20 cellular contexts compared by ENCODE assay signal in the genomic region with DNA sequence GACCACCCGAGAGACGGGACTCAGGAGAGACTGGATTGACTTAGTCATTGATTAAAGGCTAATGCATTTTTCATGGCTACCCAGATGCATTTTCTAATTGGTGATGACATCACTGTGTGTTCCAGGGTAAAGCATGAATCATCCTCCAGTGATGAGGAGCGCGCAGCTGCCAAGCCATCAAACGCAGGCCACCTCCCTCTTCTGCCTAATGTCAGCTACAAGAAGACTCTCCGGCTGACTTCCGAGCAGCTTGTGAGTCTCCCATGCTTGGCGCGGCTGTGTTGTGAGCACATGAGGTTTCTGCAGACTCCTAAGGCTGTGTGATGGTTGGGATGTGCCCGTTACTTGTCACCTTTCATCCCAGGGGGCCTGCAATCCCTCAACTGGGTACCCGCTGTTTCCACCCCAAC. TPM values are rescaled to one million over a fixed set of nuclear protein-coding genes. Genes with fewer than 3 reads are reported as not detected.
DNase-seq lines count a peak whose midpoint lies in the region; ATAC-seq, FAIRE-seq and TF ChIP-seq lines count a peak whose summit lies in the region.
"Had no signal": no experiment of that assay in that cellular context is flagged by ENCODE, and none has a peak within 500 bp of the region (broad histone marks: within the 10 kb centered on the region; RNA-seq: fewer than 3 reads in every experiment).

No MANE protein-coding gene starts in this region.

- H3K4me3 ChIP-seq in HEK293 (ENCODE audit: low read depth, low read length) (no peak overlapping the region), astrocyte (ENCODE audit: insufficient read depth, low read depth, low read length) (no peak overlapping the region), fibroblast of the aortic adventitia (ENCODE audit: low read depth, low read length) (no peak overlapping the region)
- H3K4me3 ChIP-seq: BLaER1 treated with 17β-estradiol and CSF1 and Interleukin-3, amounts not matched to agents 10 nM and 100 nM; PC-9; upper lobe of left lung had no signal

- H3K4me1 Mint-ChIP-seq in astrocyte (ENCODE audit: low read depth, unreplicated experiment), result no peaks in the 10 kb centered on the region
- H3K4me1 Mint-ChIP-seq in MCF 10A (ENCODE audit: insufficient read depth, unreplicated experiment), result no peaks in the 10 kb centered on the region
- H3K4me1 Mint-ChIP-seq in activated naive CD8-positive, alpha-beta T cell treated with anti-CD3 and anti-CD28 coated beads, Interleukin-2, amount 50 U/mL, for 24 hours, result peaks cover 23% of the 10 kb centered on the region
- H3K4me1 Mint-ChIP-seq: stimulated activated naive B cell treated with anti-CD40 and anti-IgM and Interleukin-4, amounts not matched to agents 10 μg/mL and 1 μg/mL and 100 μg/mL, for 72 hours had no signal

- POLR2A ChIA-PET in HEK293 (lab: Yijun Ruan, JAX), result no interaction called here
- POLR2A ChIA-PET in MCF 10A (lab: Yijun Ruan, JAX), result interaction anchor here (1.2 kb wide), 1 partner anchor 22 kb away, joined by 3 read pairs; no protein-coding TSS in a partner anchor

- intact Hi-C loops in sciatic nerve (cut with DNase I), result no loop called here
- intact Hi-C loops in MCF 10A (cut with micrococcal nuclease), result no loop called here

- H3K9ac ChIP-seq in astrocyte (ENCODE audit: low read length), result no peak overlapping the region
- H3K9ac ChIP-seq: BLaER1 treated with 17β-estradiol and CSF1 and Interleukin-3, amounts not matched to agents 10 nM and 100 nM; parathyroid adenoma had no signal

- H3K27me3 Mint-ChIP-seq in astrocyte (ENCODE audit: low read depth, unreplicated experiment) (no peaks in the 10 kb centered on the region), MCF 10A (ENCODE audit: insufficient read depth, unreplicated experiment) (no peaks in the 10 kb centered on the region)
- no peaks in the 10 kb centered on the region for H3K27me3 Mint-ChIP-seq in activated naive CD8-positive, alpha-beta T cell treated with anti-CD3 and anti-CD28 coated beads, Interleukin-2, amount 50 U/mL, for 24 hours
- H3K27me3 Mint-ChIP-seq: activated CD8-positive, alpha-beta T cell treated with anti-CD3 and anti-CD28 coated beads for 36 hours; dendritic cell treated with granulocyte-macrophage colony-stimulating factor and Interleukin-4, amounts not matched to agents 40 ng/mL and 50 ng/mL, for 4 days; stimulated activated naive B cell treated with anti-CD40 and anti-IgM and Interleukin-4, amounts not matched to agents 10 μg/mL and 1 μg/mL and 100 μg/mL, for 72 hours had no signal

- H3K27ac ChIP-seq in HEK293 (ENCODE audit: extremely low read depth, low read depth, low read length) (no peak overlapping the region), astrocyte (ENCODE audit: low read depth, low read length) (no peak overlapping the region)
- H3K27ac ChIP-seq: BLaER1 treated with 17β-estradiol and CSF1 and Interleukin-3, amounts not matched to agents 10 nM and 100 nM; parathyroid adenoma; PC-9; upper lobe of left lung had no signal

- H3K36me3 ChIP-seq in HEK293 (ENCODE audit: control insufficient read depth in 2 of 2, insufficient read depth in 1 of 2, low read length in 2 of 2) (peaks cover 18 to 80% of the 10 kb centered on the region in 2 experiments; a peak in 2 of 3 replicates), astrocyte (ENCODE audit: insufficient read depth, low read length) (peaks cover 48% of the 10 kb centered on the region)

- no peak overlapping the region for H3K27ac Mint-ChIP-seq in astrocyte (ENCODE audit: unreplicated experiment)
- no peak overlapping the region for H3K27ac Mint-ChIP-seq in MCF 10A (ENCODE audit: low read depth, unreplicated experiment)
- no peak overlapping the region for H3K27ac Mint-ChIP-seq in activated naive CD8-positive, alpha-beta T cell treated with anti-CD3 and anti-CD28 coated beads, Interleukin-2, amount 50 U/mL, for 24 hours
- H3K27ac Mint-ChIP-seq: activated CD8-positive, alpha-beta T cell treated with anti-CD3 and anti-CD28 coated beads for 36 hours; activated T-helper 2 cell treated with anti-CD3 and anti-CD28 coated beads, Interferon-gamma antibody, Interleukin-2, Interleukin-4, amounts not matched to agents 10 μg/mL and 5 μg/mL and 100 μg/mL, durations not matched to agents 14 hours and 24 hours and 36 hours; dendritic cell treated with granulocyte-macrophage colony-stimulating factor and Interleukin-4, amounts not matched to agents 40 ng/mL and 50 ng/mL, for 4 days had no signal

- H3K79me2 ChIP-seq in astrocyte (ENCODE audit: insufficient read depth, low read length), result no peaks in the 10 kb centered on the region

- no TSS peak for BruUV-seq in MCF 10A (replicated peaks; lab: Mats Ljungman, UMichigan)

- ATAC-seq in sciatic nerve, result no peak
- no peak for ATAC-seq in activated naive CD8-positive, alpha-beta T cell treated with anti-CD3 and anti-CD28 coated beads, Interleukin-2, amount 50 U/mL, for 24 hours
- ATAC-seq: activated CD8-positive, alpha-beta T cell treated with anti-CD3 and anti-CD28 coated beads for 36 hours; left colon; stimulated activated naive B cell treated with anti-CD40 and anti-IgM and Interleukin-4, amounts not matched to agents 10 μg/mL and 1 μg/mL and 100 μg/mL, for 72 hours had no signal

- TF ChIP-seq CTCF in HEK293 (tag by site-specific recombination; IDR thresholded peaks at IDR 0.05), result no peak
- no peak for TF ChIP-seq CTCF in astrocyte (IDR thresholded peaks at IDR 0.05; ENCODE audit: insufficient read depth, low read depth, low read length)
- no peak for TF ChIP-seq CTCF in fibroblast of the aortic adventitia (IDR thresholded peaks at IDR 0.05; ENCODE audit: insufficient read depth, low read length)
- no peak for TF ChIP-seq CTCF in MCF 10A (IDR thresholded peaks at IDR 0.05; ENCODE audit: unreplicated experiment)

- peaks cover 16% of the 10 kb centered on the region for H3K36me3 Mint-ChIP-seq in astrocyte (ENCODE audit: low read depth, unreplicated experiment)
- peaks cover 100% of the 10 kb centered on the region for H3K36me3 Mint-ChIP-seq in MCF 10A (ENCODE audit: insufficient read depth, unreplicated experiment)
- peaks cover 61% of the 10 kb centered on the region for H3K36me3 Mint-ChIP-seq in activated naive CD8-positive, alpha-beta T cell treated with anti-CD3 and anti-CD28 coated beads, Interleukin-2, amount 50 U/mL, for 24 hours (ENCODE audit: low read depth)

- DNase-seq in astrocyte (ENCODE audit: low read depth) (peak; percentile 85), fibroblast of the aortic adventitia (ENCODE audit: low read depth) (peak; percentile 36), sciatic nerve (ENCODE audit: low spot score) (peak; percentile 46), NCI-H82 (lab: John Stamatoyannopoulos, UW) (no peak), MCF 10A (ENCODE audit: unreplicated experiment) (no peak), HPDE6-E6E7 (ENCODE audit: extremely low spot score) (no peak)
- no peak for DNase-seq in activated naive CD8-positive, alpha-beta T cell treated with anti-CD3 and anti-CD28 coated beads, Interleukin-2, amount 50 U/mL, for 24 hours
- DNase-seq: activated CD8-positive, alpha-beta T cell treated with anti-CD3 and anti-CD28 coated beads for 36 hours; DMS53; left colon; NCI-H2081 treated with DMSO at 0.1 percent for 48 hours; NCI-H526 treated with DMSO at 0.1 percent for 48 hours; PC-9; stimulated activated naive B cell treated with anti-CD40 and anti-IgM and Interleukin-4, amounts not matched to agents 10 μg/mL and 1 μg/mL and 100 μg/mL, for 72 hours; upper lobe of left lung had no signal

- no peaks in the 10 kb centered on the region for H3K27me3 ChIP-seq in astrocyte (ENCODE audit: insufficient read depth, low read length)
- H3K27me3 ChIP-seq: BLaER1 treated with 17β-estradiol and CSF1 and Interleukin-3, amounts not matched to agents 10 nM and 100 nM; upper lobe of left lung had no signal

- CTCF ChIA-PET in HEK293 (lab: Yijun Ruan, JAX), result interaction anchor here (0.7 to 1.2 kb wide), 2 partner anchors 18 to 114 kb away, joined by 3 to 6 read pairs; no protein-coding TSS in a partner anchor
- CTCF ChIA-PET in MCF 10A (lab: Yijun Ruan, JAX), result interaction anchor here (0.9 to 1.6 kb wide), 3 partner anchors 20 to 1205 kb away, joined by 3 to 6 read pairs (median 4); no protein-coding TSS in a partner anchor

- H3K9me3 ChIP-seq in HEK293 (ENCODE audit: control insufficient read depth, insufficient read depth, low read depth, low read length), result no peaks in the 10 kb centered on the region
- no peaks in the 10 kb centered on the region for H3K9me3 ChIP-seq in astrocyte (ENCODE audit: insufficient read depth, low read depth, low read length)
- H3K9me3 ChIP-seq: BLaER1 treated with 17β-estradiol and CSF1 and Interleukin-3, amounts not matched to agents 10 nM and 100 nM; upper lobe of left lung had no signal

- H3K4me1 ChIP-seq in HEK293 (ENCODE audit: control insufficient read depth, insufficient read depth, low read length) (no peaks in the 10 kb centered on the region), astrocyte (ENCODE audit: insufficient read depth, low read length) (peaks cover 8% of the 10 kb centered on the region)
- H3K4me1 ChIP-seq: upper lobe of left lung had no signal

- H3K4me2 ChIP-seq in astrocyte (ENCODE audit: low read length), result peak overlapping the region; percentile 28
- H3K4me2 ChIP-seq: BLaER1 treated with 17β-estradiol and CSF1 and Interleukin-3, amounts not matched to agents 10 nM and 100 nM; PC-9 had no signal

- H3K9me3 Mint-ChIP-seq in astrocyte (ENCODE audit: unreplicated experiment), result no peaks in the 10 kb centered on the region
- no peaks in the 10 kb centered on the region for H3K9me3 Mint-ChIP-seq in MCF 10A (ENCODE audit: unreplicated experiment)
- no peaks in the 10 kb centered on the region for H3K9me3 Mint-ChIP-seq in activated naive CD8-positive, alpha-beta T cell treated with anti-CD3 and anti-CD28 coated beads, Interleukin-2, amount 50 U/mL, for 24 hours
- H3K9me3 Mint-ChIP-seq: activated CD8-positive, alpha-beta T cell treated with anti-CD3 and anti-CD28 coated beads for 36 hours; activated T-helper 2 cell treated with anti-CD3 and anti-CD28 coated beads, Interferon-gamma antibody, Interleukin-2, Interleukin-4, amounts not matched to agents 10 μg/mL and 5 μg/mL and 100 μg/mL, durations not matched to agents 14 hours and 24 hours and 36 hours; dendritic cell treated with granulocyte-macrophage colony-stimulating factor and Interleukin-4, amounts not matched to agents 40 ng/mL and 50 ng/mL, for 4 days; stimulated activated naive B cell treated with anti-CD40 and anti-IgM and Interleukin-4, amounts not matched to agents 10 μg/mL and 1 μg/mL and 100 μg/mL, for 72 hours had no signal

- H4K20me1 ChIP-seq in astrocyte (ENCODE audit: insufficient read depth, low read length), result peaks cover 7% of the 10 kb centered on the region

- no peak overlapping the region for H2AFZ ChIP-seq in astrocyte (ENCODE audit: low read depth, low read length)
- H2AFZ ChIP-seq: parathyroid adenoma, PC-9 had no signal

- H3K4me3 Mint-ChIP-seq in astrocyte (ENCODE audit: unreplicated experiment) (no peak overlapping the region), MCF 10A (ENCODE audit: unreplicated experiment) (no peak overlapping the region)
- no peak overlapping the region for H3K4me3 Mint-ChIP-seq in activated naive CD8-positive, alpha-beta T cell treated with anti-CD3 and anti-CD28 coated beads, Interleukin-2, amount 50 U/mL, for 24 hours
- H3K4me3 Mint-ChIP-seq: activated CD8-positive, alpha-beta T cell treated with anti-CD3 and anti-CD28 coated beads for 36 hours; dendritic cell treated with granulocyte-macrophage colony-stimulating factor and Interleukin-4, amounts not matched to agents 40 ng/mL and 50 ng/mL, for 4 days; stimulated activated naive B cell treated with anti-CD40 and anti-IgM and Interleukin-4, amounts not matched to agents 10 μg/mL and 1 μg/mL and 100 μg/mL, for 72 hours had no signal

- no peak for FAIRE-seq in astrocyte (lab: Jason Lieb, UNC)

RNA-seq across cellular contexts. Expression of gene LPIN1, which starts 56.4 kb away (rescaled TPM):
- 16.1 and 23.4 TPM in 2 replicates for total RNA-seq in astrocyte
- total RNA-seq in fibroblast of the aortic adventitia (ENCODE audit: low replicate concordance), result 50.4 and 157 TPM in 2 replicates
- total RNA-seq in sciatic nerve, result 141 TPM
- 47.0 and 65.7 TPM in 2 replicates for total RNA-seq in MCF 10A (2022)

Comparison
In these comparisons a context has a peak if more than half of its experiments do, and no peak if none do; other contexts are left out.
1. DNase-seq: peak in astrocyte (single experiment), fibroblast of the aortic adventitia (single experiment) and sciatic nerve (single experiment); none in NCI-H82 (single experiment), MCF 10A (single experiment), HPDE6-E6E7 (single experiment) and activated naive CD8-positive, alpha-beta T cell treated with anti-CD3 and anti-CD28 coated beads, Interleukin-2, amount 50 U/mL, for 24 hours (single experiment).